ENCODE assay signal across 9 cellular contexts in genomic region chr2:153871231-153872221, GRCh38. TPM values are rescaled to one million over a fixed set of nuclear protein-coding genes. Genes with fewer than 3 reads are reported as not detected.
DNase-seq lines count a peak whose midpoint lies in the region; ATAC-seq, FAIRE-seq and TF ChIP-seq lines count a peak whose summit lies in the region.
"Had no signal": no experiment of that assay in that cellular context is flagged by ENCODE, and none has a peak within 500 bp of the region (broad histone marks: within the 10 kb centered on the region; RNA-seq: fewer than 3 reads in every experiment).

GALNT13 (plus strand) TSS chr2:153871922.

- no TSS peak for BruUV-seq in endothelial cell of umbilical vein (replicated peaks; lab: Mats Ljungman, UMichigan)

- no peak within 1 kb of the TSS for H2AFZ ChIP-seq in endothelial cell of umbilical vein (ENCODE audit: low read depth, low read length)

- H3K9me3 Mint-ChIP-seq in neural crest cell, result no peaks in the 10 kb centered on the region
- H3K9me3 Mint-ChIP-seq: activated naive CD4-positive, alpha-beta T cell treated with anti-CD3 and anti-CD28 coated beads, Interleukin-2, amount 50 U/mL, for 24 hours had no signal

- peak within 1 kb of the TSS; percentile 89 for H3K4me3 Mint-ChIP-seq in neural crest cell
- H3K4me3 Mint-ChIP-seq: activated naive CD4-positive, alpha-beta T cell treated with anti-CD3 and anti-CD28 coated beads, Interleukin-2, amount 50 U/mL, for 24 hours had no signal

- H3K4me3 ChIP-seq in H7 (ENCODE audit: insufficient read depth, low read depth, low read length) (peak within 1 kb of the TSS; percentile 77), endothelial cell of umbilical vein (replicated peaks in 1 of 3; ENCODE audit: insufficient read depth in 1 of 3, low read depth in 1 of 3, low read length in 3 of 3) (peak within 1 kb of the TSS in 1 of 3 experiments; percentile 13)

- no peak within 1 kb of the TSS for H3K9ac ChIP-seq in endothelial cell of umbilical vein (replicated peaks; ENCODE audit: extremely low read depth, insufficient read depth, low read length)

- TF ChIP-seq CTCF in endothelial cell of umbilical vein (IDR thresholded peaks at IDR 0.05; ENCODE audit: extremely low read depth in 1 of 2, insufficient read depth in 1 of 2, low read depth in 1 of 2, low read length in 2 of 2) (no peak), neural crest cell (conservative IDR thresholded peaks at IDR 0.05) (no peak), GM10248 (IDR thresholded peaks at IDR 0.05; ENCODE audit: control extremely low read depth, extremely low read depth, low read depth, missing control alignments) (no peak)

- no peaks in the 10 kb centered on the region for H3K9me3 ChIP-seq in endothelial cell of umbilical vein (replicated peaks; ENCODE audit: control insufficient read depth, insufficient read depth, low read length)

- H3K79me2 ChIP-seq in endothelial cell of umbilical vein (ENCODE audit: control insufficient read depth, insufficient read depth, low read length), result no peaks in the 10 kb centered on the region

- H3K4me1 Mint-ChIP-seq in neural crest cell, result peaks cover 24% of the 10 kb centered on the region
- H3K4me1 Mint-ChIP-seq: activated naive CD4-positive, alpha-beta T cell treated with anti-CD3 and anti-CD28 coated beads, Interleukin-2, amount 50 U/mL, for 24 hours had no signal

- H3K27ac Mint-ChIP-seq in neural crest cell (ENCODE audit: unreplicated experiment), result no peak within 1 kb of the TSS
- H3K27ac Mint-ChIP-seq: activated naive CD4-positive, alpha-beta T cell treated with anti-CD3 and anti-CD28 coated beads, Interleukin-2, amount 50 U/mL, for 24 hours had no signal

- peaks cover 58% of the 10 kb centered on the region for H3K27me3 Mint-ChIP-seq in neural crest cell (ENCODE audit: low read depth)

- CTCF ChIA-PET in endothelial cell of umbilical vein (lab: Charles Lee), result no interaction called here
- CTCF ChIA-PET in GM10248 (lab: Yijun Ruan, JAX), result no interaction called here

- no peak for TF ChIP-seq POLR2A in endothelial cell of umbilical vein (IDR thresholded peaks at IDR 0.05; ENCODE audit: low read depth, low read length)

- no peak for ATAC-seq in HG03159 (IDR thresholded peaks at IDR 0.05; ENCODE audit: unreplicated experiment)
- no peak for ATAC-seq in GM21423 (IDR thresholded peaks at IDR 0.05; ENCODE audit: unreplicated experiment)

- no peaks in the 10 kb centered on the region for H3K9me1 ChIP-seq in endothelial cell of umbilical vein (replicated peaks; ENCODE audit: control insufficient read depth, extremely low read depth, insufficient read depth, low read length)

- no peak within 1 kb of the TSS for H3K4me2 ChIP-seq in endothelial cell of umbilical vein (ENCODE audit: insufficient read depth, low read length)

- H3K27me3 ChIP-seq in H7 (ENCODE audit: control insufficient read depth, insufficient read depth, low read length), result peaks cover 25% of the 10 kb centered on the region
- peaks cover 14 to 21% of the 10 kb centered on the region in 2 experiments for H3K27me3 ChIP-seq in endothelial cell of umbilical vein (ENCODE audit: control insufficient read depth in 2 of 2, insufficient read depth in 2 of 2, low read length in 2 of 2)

- no peaks in the 10 kb centered on the region for H4K20me1 ChIP-seq in endothelial cell of umbilical vein (replicated peaks; ENCODE audit: control insufficient read depth, extremely low read depth, insufficient read depth, low read length)

- H3K27ac ChIP-seq in endothelial cell of umbilical vein (ENCODE audit: insufficient read depth, low read depth, low read length), result no peak within 1 kb of the TSS

- H3K36me3 Mint-ChIP-seq in neural crest cell (ENCODE audit: low read depth), result no peaks in the 10 kb centered on the region

- dilution Hi-C loops in endothelial cell of umbilical vein (cut with MboI; ENCODE audit: extremely low pct_ligation_motif_present, low sequenced_read_pairs), result no loop called here

- POLR2A ChIA-PET in endothelial cell of umbilical vein (lab: Charles Lee), result no interaction called here
- POLR2A ChIA-PET in GM10248 (lab: Yijun Ruan, JAX), result no interaction called here

- intact Hi-C loops in endothelial cell of umbilical vein (cut with micrococcal nuclease), result loop anchor here (1.0 kb wide), 1 partner anchor 504 kb away; no protein-coding TSS in a partner anchor

- H3K4me1 ChIP-seq in endothelial cell of umbilical vein (ENCODE audit: control insufficient read depth, extremely low read depth, insufficient read depth, low read length), result peaks cover 2% of the 10 kb centered on the region

- H3K36me3 ChIP-seq in H7 (replicated peaks; ENCODE audit: control insufficient read depth, insufficient read depth, low read length) (no peaks in the 10 kb centered on the region), endothelial cell of umbilical vein (ENCODE audit: control insufficient read depth in 2 of 2, extremely low read depth in 1 of 2, insufficient read depth in 2 of 2, low read length in 2 of 2) (no peaks in the 10 kb centered on the region)

- no peak for FAIRE-seq in endothelial cell of umbilical vein (lab: Jason Lieb, UNC)

- DNase-seq in H7, result peak; percentile 85
- DNase-seq in NCI-H82 treated with DMSO at 0.1 percent for 48 hours (lab: John Stamatoyannopoulos, UW; ENCODE audit: unreplicated experiment), result peak; percentile 79
- peak; percentile 1 for DNase-seq in endothelial cell of umbilical vein (ENCODE audit: low read depth, low spot score)
- DNase-seq in neural crest cell (ENCODE audit: low read depth, low spot score), result peak; percentile 74
- no peak for DNase-seq in GM10248 (ENCODE audit: extremely low spot score)
- DNase-seq in germinal center (ENCODE audit: low spot score), result no peak

TF ChIP-seq in endothelial cell of umbilical vein, 7 proteins besides CTCF, POLR2A, EP300 and RAD21:
- TF ChIP-seq EZH2 (IDR thresholded peaks at IDR 0.05; ENCODE audit: borderline replicate concordance, low read depth, low read length, severe bottlenecking) (no peak), POLR2AphosphoS5 (IDR thresholded peaks at IDR 0.05; ENCODE audit: insufficient read depth, low read depth, low read length) (no peak), MYC (IDR thresholded peaks at IDR 0.05; ENCODE audit: low read depth, low read length) (no peak)
- TF ChIP-seq, protein P1, sequence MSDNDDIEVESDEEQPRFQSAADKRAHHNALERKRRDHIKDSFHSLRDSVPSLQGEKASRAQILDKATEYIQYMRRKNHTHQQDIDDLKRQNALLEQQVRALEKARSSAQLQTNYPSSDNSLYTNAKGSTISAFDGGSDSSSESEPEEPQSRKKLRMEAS (IDR thresholded peaks at IDR 0.05; ENCODE audit: insufficient read depth, insufficient read length), result no peak

RNA-seq across cellular contexts. Expression of gene GALNT13, which starts in this region (rescaled TPM):
- 7.1 and 8.7 TPM in 2 replicates for total RNA-seq in H7 (2014; rRNA removed; shearing (Covaris generic))
- 0.18 TPM in 1 of 2 replicates, not detected in the other for total RNA-seq in endothelial cell of umbilical vein
- polyA plus RNA-seq in endothelial cell of umbilical vein, result 0.06 TPM in 2 replicates
- polyA plus RNA-seq in endothelial cell of umbilical vein (2011; cell fraction: cytosol; rRNA removed), result 0.06 and 0.12 TPM in 2 replicates
- polyA plus RNA-seq in endothelial cell of umbilical vein (2011; cell fraction: nucleus; rRNA removed), result 0.01 and 0.03 TPM in 2 replicates
- 0.03 TPM in 1 of 2 replicates, not detected in the other for polyA plus RNA-seq in endothelial cell of umbilical vein (2012)
- 0.17 and 1.5 TPM in 2 replicates for polyA minus RNA-seq in endothelial cell of umbilical vein
- 0.41 TPM for polyA minus RNA-seq in endothelial cell of umbilical vein (2011; cell fraction: cytosol; rRNA and poly(A)+ RNA removed)
- polyA minus RNA-seq in endothelial cell of umbilical vein (2011; cell fraction: nucleus; rRNA and poly(A)+ RNA removed), result 0.10 and 0.24 TPM in 2 replicates
- 6.9 and 7.4 TPM in 2 replicates for total RNA-seq in neural crest cell

Comparison
In these comparisons a context has a peak if more than half of its experiments do, and no peak if none do; other contexts are left out.
1. DNase-seq: peak in H7 (single experiment), NCI-H82 treated with DMSO at 0.1 percent for 48 hours (single experiment), endothelial cell of umbilical vein (single experiment) and neural crest cell (single experiment); none in GM10248 (single experiment) and germinal center (single experiment).